1 cellular context compared by ENCODE assay signal in genomic region chr4:59994118-59994517, GRCh38.
TF ChIP-seq lines count a peak whose summit lies in the region.

No MANE protein-coding gene starts in this region.

TF ChIP-seq in H1, 55 proteins besides CTCF, POLR2A, EP300 and RAD21 (continued from another document):
- no peak for TF ChIP-seq ATF3 (IDR thresholded peaks at IDR 0.05; ENCODE audit: insufficient read depth, low read depth, low read length)
- TF ChIP-seq CHD7 (IDR thresholded peaks at IDR 0.05; ENCODE audit: insufficient replicate concordance, low read length), result no peak
- TF ChIP-seq PHF8 (conservative IDR thresholded peaks at IDR 0.05; ENCODE audit: low read depth, low read length), result no peak
- no peak for TF ChIP-seq SIN3A (conservative IDR thresholded peaks at IDR 0.05 in 1 of 2, IDR thresholded peaks at IDR 0.05 in 1 of 2; ENCODE audit: low read depth in 1 of 2, low read length in 2 of 2)
- TF ChIP-seq BCL11A (IDR thresholded peaks at IDR 0.05; ENCODE audit: low read depth in 2 of 2, low read length in 2 of 2), result no peak
- no peak for TF ChIP-seq RFX5 (IDR thresholded peaks at IDR 0.05; ENCODE audit: borderline replicate concordance, low read depth, low read length)
- no peak for TF ChIP-seq SIX5 (IDR thresholded peaks at IDR 0.05; ENCODE audit: low read depth, low read length)
- TF ChIP-seq EGR1 (IDR thresholded peaks at IDR 0.05; ENCODE audit: borderline replicate concordance, low read depth, low read length), result no peak
- TF ChIP-seq JUND (IDR thresholded peaks at IDR 0.05; ENCODE audit: low read length), result no peak
- TF ChIP-seq NANOG (IDR thresholded peaks at IDR 0.05; ENCODE audit: insufficient read depth, low read depth, low read length, poor library complexity, severe bottlenecking), result no peak
- TF ChIP-seq KDM1A (IDR thresholded peaks at IDR 0.05; ENCODE audit: borderline replicate concordance, low read length), result no peak
